In genomic region chr6:52598123-52598823, GRCh38 we compare ENCODE assay signal across 1 cellular context.
A peak's percentile ranks its signal among the peaks of the same experiment; 100 is the strongest.
TF ChIP-seq lines count a peak whose summit lies in the region.

No MANE protein-coding gene starts in this region.

TF ChIP-seq in HepG2, 621 proteins besides CTCF, POLR2A, EP300 and RAD21 (continued from another document and continues in another):
- TF ChIP-seq NR0B2 (CRISPR knock-in tag; IDR thresholded peaks at IDR 0.05) (no peak), FOXP4 (CRISPR knock-in tag; IDR thresholded peaks at IDR 0.05) (peak; percentile 88), SCMH1 (CRISPR knock-in tag; IDR thresholded peaks at IDR 0.05; ENCODE audit: borderline replicate concordance) (no peak), TEAD2 (CRISPR knock-in tag; IDR thresholded peaks at IDR 0.05) (no peak), ZNF264 (CRISPR knock-in tag; IDR thresholded peaks at IDR 0.05) (peak; percentile 84), HOMEZ (CRISPR knock-in tag; IDR thresholded peaks at IDR 0.05; ENCODE audit: low read depth) (peak; percentile 70), ATF5 (CRISPR knock-in tag; IDR thresholded peaks at IDR 0.05; ENCODE audit: low read depth) (no peak), POGK (CRISPR knock-in tag; conservative IDR thresholded peaks at IDR 0.05) (peak; percentile 43; the same call in 1 of the 2 replicates), HES4 (CRISPR knock-in tag; IDR thresholded peaks at IDR 0.05; ENCODE audit: borderline replicate concordance) (no peak), ZNF784 (CRISPR knock-in tag; IDR thresholded peaks at IDR 0.05; ENCODE audit: borderline replicate concordance) (peak; percentile 73; the same call in 1 of the 2 replicates), TFAP4 (IDR thresholded peaks at IDR 0.05; ENCODE audit: borderline replicate concordance, low read depth) (peak; percentile 40; the same call in 1 of the 2 replicates), YEATS4 (CRISPR knock-in tag; IDR thresholded peaks at IDR 0.05; ENCODE audit: borderline replicate concordance) (0 out of 2 replicates have a peak, but pooled peaks have one; percentile 23), STAG1 (CRISPR knock-in tag; IDR thresholded peaks at IDR 0.05) (peak; percentile 79), GABPB1 (CRISPR knock-in tag; IDR thresholded peaks at IDR 0.05) (peak; percentile 57), ATF1 (CRISPR knock-in tag; IDR thresholded peaks at IDR 0.05) (peak; percentile 98), ZNF567 (CRISPR knock-in tag; IDR thresholded peaks at IDR 0.05; ENCODE audit: borderline replicate concordance) (peak; percentile 87), ZNF503 (CRISPR knock-in tag; IDR thresholded peaks at IDR 0.05) (peak; percentile 90; the same call in 1 of the 2 replicates), ARID4A (CRISPR knock-in tag; IDR thresholded peaks at IDR 0.05; ENCODE audit: borderline replicate concordance) (peak; percentile 81; the same call in 1 of the 2 replicates), KLF11 (CRISPR knock-in tag; IDR thresholded peaks at IDR 0.05) (no peak), ELK4 (CRISPR knock-in tag; IDR thresholded peaks at IDR 0.05; ENCODE audit: borderline replicate concordance) (no peak), PHF8 (CRISPR knock-in tag; IDR thresholded peaks at IDR 0.05) (peak; percentile 58), NR1H2 (CRISPR knock-in tag; IDR thresholded peaks at IDR 0.05; ENCODE audit: borderline replicate concordance, low read depth) (no peak), ZNF124 (CRISPR knock-in tag; IDR thresholded peaks at IDR 0.05) (peak; percentile 78; the same call in 1 of the 2 replicates), CENPBD1 (CRISPR knock-in tag; IDR thresholded peaks at IDR 0.05; ENCODE audit: borderline replicate concordance, low read depth) (no peak), RORA (CRISPR knock-in tag; IDR thresholded peaks at IDR 0.05) (no peak), ZNF282 (IDR thresholded peaks at IDR 0.05; ENCODE audit: partially characterized antibody) (no peak), ZNF354B (CRISPR knock-in tag; IDR thresholded peaks at IDR 0.05) (peak; percentile 81; the same call in 1 of the 2 replicates), ZNF33A (CRISPR knock-in tag; IDR thresholded peaks at IDR 0.05; ENCODE audit: borderline replicate concordance) (no peak), GLI4 (CRISPR knock-in tag; IDR thresholded peaks at IDR 0.05; ENCODE audit: borderline replicate concordance) (0 out of 2 replicates have a peak, but pooled peaks have one; percentile 69), MLLT10 (CRISPR knock-in tag; IDR thresholded peaks at IDR 0.05) (no peak), ZNF512 (CRISPR knock-in tag; IDR thresholded peaks at IDR 0.05) (0 out of 2 replicates have a peak, but pooled peaks have one; percentile 11), MATR3 (CRISPR knock-in tag; IDR thresholded peaks at IDR 0.05) (no peak), LCORL (IDR thresholded peaks at IDR 0.05) (no peak), LCORL (CRISPR knock-in tag; IDR thresholded peaks at IDR 0.05) (peak; percentile 86), DMTF1 (CRISPR knock-in tag; IDR thresholded peaks at IDR 0.05) (peak; percentile 78; the same call in 1 of the 2 replicates), PHB2 (IDR thresholded peaks at IDR 0.05; ENCODE audit: partially characterized antibody) (no peak)
